8 cellular contexts compared by ENCODE assay signal in the genomic region with DNA sequence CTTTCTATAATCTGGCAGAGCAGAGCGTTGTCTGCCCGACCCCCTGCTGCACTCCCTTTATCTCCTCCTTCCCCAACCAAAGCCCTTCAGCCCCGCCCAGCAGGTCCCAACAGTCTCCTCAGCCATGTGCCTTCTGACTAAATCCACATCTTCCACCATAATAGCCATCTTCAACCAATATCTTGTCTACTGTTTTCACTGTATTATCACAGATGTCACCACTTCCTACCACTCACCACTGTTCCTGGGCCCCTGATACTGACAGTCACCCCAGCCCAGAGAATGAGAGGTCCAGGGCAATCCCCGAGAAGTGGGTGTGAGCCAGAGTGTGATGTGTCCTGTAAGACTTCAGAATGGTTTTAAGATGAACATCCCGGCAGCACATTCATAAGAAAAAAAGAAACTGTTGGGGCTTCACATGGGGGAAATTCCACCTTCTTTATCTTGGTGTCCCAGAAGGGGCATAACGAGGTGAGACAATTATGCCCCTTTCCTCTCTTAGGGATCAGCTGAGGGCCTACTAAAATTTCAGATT.
A peak's percentile ranks its signal among the peaks of the same experiment; 100 is the strongest.
DNase-seq lines count a peak whose midpoint lies in the region; ATAC-seq and TF ChIP-seq lines count a peak whose summit lies in the region.

No MANE protein-coding gene starts in this region.

- DNase-seq in GM06990 (ENCODE audit: extremely low read depth, insufficient read length) (peak; percentile 80), OCI-M1 (lab: John Stamatoyannopoulos, UW) (peak; percentile 88), erythroblast (lab: John Stamatoyannopoulos, UW) (peak; percentile 72 to 80), foreskin fibroblast (no peak), NCI-H2196 (lab: John Stamatoyannopoulos, UW; ENCODE audit: unreplicated experiment) (no peak), NCI-H2029 treated with DMSO at 0.1 percent for 48 hours (lab: John Stamatoyannopoulos, UW) (no peak), NCI-H1417 treated with DMSO at 0.1 percent for 48 hours (lab: John Stamatoyannopoulos, UW) (no peak)

- H3K36me3 ChIP-seq in GM06990 (ENCODE audit: control insufficient read depth, insufficient read depth, low read length): no peaks in the 10 kb centered on the region

- no peak for TF ChIP-seq POLR2A in erythroblast (IDR thresholded peaks at IDR 0.05; ENCODE audit: low read length)

- no peaks in the 10 kb centered on the region for H3K27me3 ChIP-seq in GM06990 (replicated peaks; ENCODE audit: control insufficient read depth, insufficient read depth, low read length)

- ATAC-seq in GM21576 (IDR thresholded peaks at IDR 0.05; ENCODE audit: unreplicated experiment): peak; percentile 54

- no peak for TF ChIP-seq CTCF in GM06990 (IDR thresholded peaks at IDR 0.05; ENCODE audit: insufficient read depth, low read length, poor library complexity, severe bottlenecking)
- no peak for TF ChIP-seq CTCF in foreskin fibroblast (IDR thresholded peaks at IDR 0.05; ENCODE audit: low read depth, low read length)

- H3K4me3 ChIP-seq in GM06990 (replicated peaks; ENCODE audit: low read depth, low read length) (peak overlapping the region; percentile 41), foreskin fibroblast (ENCODE audit: low read depth in 1 of 2, low read length in 2 of 2) (no peak overlapping the region)

Comparison
In these comparisons a context has a peak if more than half of its experiments do, and no peak if none do; other contexts are left out.
1. DNase-seq: peak in GM06990 (single experiment), OCI-M1 (single experiment) and erythroblast (2 of 2); none in foreskin fibroblast (0 of 2), NCI-H2196 (single experiment), NCI-H2029 treated with DMSO at 0.1 percent for 48 hours (single experiment) and NCI-H1417 treated with DMSO at 0.1 percent for 48 hours (single experiment).